In the genomic region with DNA sequence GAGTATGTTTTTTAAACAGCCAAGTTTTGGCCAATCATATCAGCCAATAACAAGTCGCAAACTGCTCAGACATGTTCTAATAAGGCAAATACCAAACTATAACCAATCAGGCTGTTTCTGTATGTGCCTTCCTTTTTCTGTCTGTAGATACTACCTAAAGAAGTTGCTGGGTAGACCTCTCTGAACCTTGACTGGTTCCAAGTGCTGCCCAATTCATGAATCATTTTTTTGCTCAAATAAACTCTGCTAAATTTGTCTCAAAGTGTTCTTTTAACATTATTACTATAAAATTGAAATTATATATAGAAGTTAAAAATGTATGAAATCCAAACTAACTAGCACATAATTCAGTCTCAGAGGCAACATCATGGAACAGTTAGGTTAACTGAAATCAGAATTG, we compare ENCODE assay signal across 24 cellular contexts. TPM values are rescaled to one million over a fixed set of nuclear protein-coding genes. Genes with fewer than 3 reads are reported as not detected.
DNase-seq lines count a peak whose midpoint lies in the region; ATAC-seq, FAIRE-seq and TF ChIP-seq lines count a peak whose summit lies in the region.
"Had no signal": no experiment of that assay in that cellular context is flagged by ENCODE, and none has a peak within 500 bp of the region (broad histone marks: within the 10 kb centered on the region; RNA-seq: fewer than 3 reads in every experiment).

No MANE protein-coding gene starts in this region.

- POLR2A ChIA-PET in HepG2 (lab: Yijun Ruan, JAX): no interaction called here

- H3K9ac ChIP-seq in HepG2 (ENCODE audit: insufficient read depth, low read depth, low read length): no peak overlapping the region
- H3K9ac ChIP-seq: BLaER1 had no signal

- intact Hi-C loops in HepG2 (cut with micrococcal nuclease; ENCODE audit: unreplicated experiment) (no loop called here), right lobe of liver (cut with DNase I) (loop anchor here in 1 of 2 donors (10.0 kb wide), 1 partner anchor 166 kb away; a partner anchor contains a TSS)

- no peaks in the 10 kb centered on the region for H3K36me3 ChIP-seq in HepG2 (replicated peaks in 1 of 2; ENCODE audit: control insufficient read depth in 1 of 2, insufficient read depth in 2 of 2, low read length in 2 of 2)
- no peaks in the 10 kb centered on the region for H3K36me3 ChIP-seq in right lobe of liver
- no peaks in the 10 kb centered on the region for H3K36me3 ChIP-seq in right atrium auricular region
- H3K36me3 ChIP-seq: BE2C, BLaER1 had no signal

- peaks cover 12% of the 10 kb centered on the region for H3K4me1 ChIP-seq in HepG2 (ENCODE audit: insufficient read depth, low read length)
- peaks cover 0 to 5% (median 0%) of the 10 kb centered on the region in 4 donors for H3K4me1 ChIP-seq in right lobe of liver
- peaks cover 0 to 6% of the 10 kb centered on the region in 2 donors for H3K4me1 ChIP-seq in right atrium auricular region
- H3K4me1 ChIP-seq: BE2C had no signal

- H3K4me3 ChIP-seq in HepG2 (replicated peaks in 1 of 3; ENCODE audit: insufficient read depth in 1 of 3, low read depth in 2 of 3, low read length in 3 of 3): no peak overlapping the region
- H3K4me3 ChIP-seq in right lobe of liver: no peak overlapping the region
- H3K4me3 ChIP-seq in right atrium auricular region: no peak overlapping the region
- H3K4me3 ChIP-seq: A549, BLaER1, GM12878 had no signal

- H3K79me2 ChIP-seq in HepG2 (ENCODE audit: insufficient read depth, low read length): peaks cover under 1% of the 10 kb centered on the region

- no TSS peak for BruUV-seq in HepG2 (replicated peaks; lab: Mats Ljungman, UMichigan)

- peak overlapping the region; percentile 46 for H2AFZ ChIP-seq in HepG2 (ENCODE audit: low read length)

- CTCF ChIA-PET in HepG2 (lab: Yijun Ruan, JAX; ENCODE audit: low intra/inter-chr PET ratio, low total read pairs): no interaction called here

- no peak overlapping the region for H3K4me2 ChIP-seq in HepG2 (ENCODE audit: low read depth, low read length)
- H3K4me2 ChIP-seq: A549, BLaER1 had no signal

- H3K27me3 ChIP-seq in HepG2 (ENCODE audit: control insufficient read depth in 1 of 2, insufficient read depth in 2 of 2, low read length in 2 of 2): no peaks in the 10 kb centered on the region; a peak in 1 of 5 replicates
- H3K27me3 ChIP-seq in right lobe of liver: no peaks in the 10 kb centered on the region
- H3K27me3 ChIP-seq in right atrium auricular region: no peaks in the 10 kb centered on the region
- H3K27me3 ChIP-seq: BE2C, BLaER1 had no signal

- no peak for TF ChIP-seq RAD21 in HepG2 (CRISPR knock-in tag; IDR thresholded peaks at IDR 0.05)

- FAIRE-seq in HepG2 (lab: Jason Lieb, UNC) (no peak), RCC 7860 (lab: Jason Lieb, UNC) (peak; percentile 63)
- FAIRE-seq: A549, GM12878, GM12892, GM18507 had no signal

- TF ChIP-seq EP300 in HepG2 (IDR thresholded peaks at IDR 0.05; ENCODE audit: low read depth in 2 of 2, low read length in 2 of 2) (no peak), HepG2 (CRISPR knock-in tag; IDR thresholded peaks at IDR 0.05; ENCODE audit: borderline replicate concordance) (no peak)

- TF ChIP-seq CTCF in HepG2 (CRISPR knock-in tag; IDR thresholded peaks at IDR 0.05) (no peak), right lobe of liver (IDR thresholded peaks at IDR 0.05) (no peak), right atrium auricular region (IDR thresholded peaks at IDR 0.05) (no peak)

- DNase-seq in HepG2 (ENCODE audit: low spot score) (no peak), right lobe of liver (no peak), RCC 7860 (ENCODE audit: low spot score) (no peak), right atrium auricular region (ENCODE audit: low spot score) (no peak), pons (ENCODE audit: low spot score) (no peak)
- DNase-seq: BE2C; C1 segment of cervical spinal cord; CD4-positive, alpha-beta memory T cell; CD4-positive, CD25-positive, alpha-beta regulatory T cell; CD8-positive, alpha-beta memory T cell; COR-L47; DMS 273 treated with DMSO at 0.1 percent for 48 hours; DMS153; DMS53; DMS79; DND-41; EL; GDM1 had no signal

- WGBS in HepG2 (ENCODE audit: low lambda C conversion rate): 62% methylated on average over 1 of the region's 1 CpG
- WGBS in right lobe of liver (ENCODE audit: insufficient coverage, low coverage, low lambda C conversion rate, missing lambda C conversion rate): 100% methylated on average over 1 of the region's 1 CpG

- ATAC-seq in HepG2: no peak
- ATAC-seq in right lobe of liver: no peak
- ATAC-seq: A549, GM12878 had no signal

- H3K9me3 ChIP-seq in HepG2 (ENCODE audit: low read length) (no peaks in the 10 kb centered on the region), right lobe of liver (no peaks in the 10 kb centered on the region), right atrium auricular region (no peaks in the 10 kb centered on the region)
- H3K9me3 ChIP-seq: A549, BE2C had no signal

- H3K27ac ChIP-seq in HepG2 (ENCODE audit: extremely low read length, insufficient read depth, low read length): no peak overlapping the region
- no peak overlapping the region for H3K27ac ChIP-seq in right lobe of liver
- no peak overlapping the region for H3K27ac ChIP-seq in right atrium auricular region
- H3K27ac ChIP-seq: 22Rv1, A549, BLaER1 had no signal

- no peaks in the 10 kb centered on the region for H4K20me1 ChIP-seq in HepG2 (ENCODE audit: insufficient read depth, low read length)
- H4K20me1 ChIP-seq: BLaER1 had no signal

- in situ Hi-C loops in HepG2 (cut with HindIII; ENCODE audit: extremely low pct_ligation_motif_present, low pct_unique_long_range_greater_than_20kb): no loop called here

- TF ChIP-seq POLR2A in HepG2 (IDR thresholded peaks at IDR 0.05; ENCODE audit: insufficient read depth in 1 of 2, low read depth in 2 of 2, low read length in 2 of 2) (no peak), right lobe of liver (IDR thresholded peaks at IDR 0.05) (no peak)

TF ChIP-seq in HepG2, 621 proteins besides CTCF, POLR2A, EP300 and RAD21 (continues in another document):
- TF ChIP-seq HOXA7 (CRISPR knock-in tag; IDR thresholded peaks at IDR 0.05): no peak
- TF ChIP-seq MYC (CRISPR knock-in tag; IDR thresholded peaks at IDR 0.05; ENCODE audit: borderline replicate concordance): no peak
- no peak for TF ChIP-seq HMG20B (CRISPR knock-in tag; conservative IDR thresholded peaks at IDR 0.05)
- TF ChIP-seq, protein P1, sequence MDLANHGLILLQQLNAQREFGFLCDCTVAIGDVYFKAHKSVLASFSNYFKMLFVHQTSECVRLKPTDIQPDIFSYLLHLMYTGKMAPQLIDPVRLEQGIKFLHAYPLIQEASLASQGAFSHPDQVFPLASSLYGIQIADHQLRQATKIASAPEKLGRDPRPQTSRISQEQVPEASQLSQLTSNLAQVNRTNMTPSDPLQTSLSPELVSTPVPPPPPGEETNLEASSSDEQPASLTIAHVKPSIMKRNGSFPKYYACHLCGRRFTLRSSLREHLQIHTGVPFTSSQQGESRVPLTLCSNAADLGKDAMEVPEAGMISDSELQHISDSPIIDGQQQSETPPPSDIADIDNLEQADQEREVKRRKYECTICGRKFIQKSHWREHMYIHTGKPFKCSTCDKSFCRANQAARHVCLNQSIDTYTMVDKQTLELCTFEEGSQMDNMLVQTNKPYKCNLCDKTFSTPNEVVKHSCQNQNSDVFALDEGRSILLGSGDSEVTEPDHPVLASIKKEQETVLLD (CRISPR knock-in tag; IDR thresholded peaks at IDR 0.05; ENCODE audit: low read depth): no peak
- TF ChIP-seq PLRG1 (conservative IDR thresholded peaks at IDR 0.05): no peak
- TF ChIP-seq GATAD1 (CRISPR knock-in tag; IDR thresholded peaks at IDR 0.05): no peak
- no peak for TF ChIP-seq GTF2F1 (IDR thresholded peaks at IDR 0.05; ENCODE audit: low read length)

RNA-seq across cellular contexts. Expression of a gene that starts 4.7 kb away (rescaled TPM):
- 63.0 and 67.1 TPM in 2 replicates for total RNA-seq in HepG2 (2016; rRNA removed; fragmentation: Illumina TruSeq; extraction: Trizol)
- 9.8 and 11.3 TPM in 2 replicates for total RNA-seq in HepG2 (2016; cell fraction: cytosol; rRNA removed; fragmentation: Illumina TruSeq; extraction: Trizol; ENCODE audit: low read depth)
- total RNA-seq in HepG2 (2016; cell fraction: insoluble cytoplasmic fraction; rRNA removed; fragmentation: Illumina TruSeq; extraction: Trizol): 65.1 and 67.5 TPM in 2 replicates
- 13.3 and 17.1 TPM in 2 replicates for total RNA-seq in HepG2 (2016; cell fraction: membrane; rRNA removed; fragmentation: Illumina TruSeq; extraction: Trizol)
- total RNA-seq in HepG2 (2016; cell fraction: nucleus; rRNA removed; fragmentation: Illumina TruSeq; extraction: Trizol): 163 and 169 TPM in 2 replicates
- polyA plus RNA-seq in HepG2 (2011; rRNA removed): 38.0 and 39.1 TPM in 2 replicates
- 12.5 and 17.8 TPM in 2 replicates for polyA plus RNA-seq in HepG2 (2011; cell fraction: cytosol; rRNA removed)
- 80.7 and 97.9 TPM in 2 replicates for polyA plus RNA-seq in HepG2 (2011; cell fraction: nucleus; rRNA removed)
- 25.2 and 35.3 TPM in 2 replicates for polyA plus RNA-seq in HepG2 (2012)
- 1.3 and 1.8 TPM in 2 replicates for polyA plus RNA-seq in HepG2 (2016; cell fraction: cytosol; fragmentation: Illumina TruSeq; extraction: Trizol; ENCODE audit: low read depth)
- polyA plus RNA-seq in HepG2 (2016; cell fraction: insoluble cytoplasmic fraction; fragmentation: Illumina TruSeq; extraction: Trizol; ENCODE audit: low read depth): 31.1 and 32.4 TPM in 2 replicates
- 3.7 TPM in 2 replicates for polyA plus RNA-seq in HepG2 (2016; cell fraction: membrane; fragmentation: Illumina TruSeq; extraction: Trizol; ENCODE audit: low read depth)
- polyA plus RNA-seq in HepG2 (2016; cell fraction: nucleus; fragmentation: Illumina TruSeq; extraction: Trizol; ENCODE audit: insufficient read depth, low read depth): 95.6 and 102 TPM in 2 replicates
- polyA minus RNA-seq in HepG2 (2011; rRNA and poly(A)+ RNA removed; ENCODE audit: low replicate concordance): 6.0 and 33.9 TPM in 2 replicates
- 24.3 and 27.9 TPM in 2 replicates for polyA minus RNA-seq in HepG2 (2011; cell fraction: cytosol; rRNA and poly(A)+ RNA removed)
- polyA minus RNA-seq in HepG2 (2011; cell fraction: nucleus; rRNA and poly(A)+ RNA removed): 383 and 385 TPM in 2 replicates
- total RNA-seq in right lobe of liver: 1 to 10 TPM; 4.7 to 8.9 (median 7.2) TPM
- total RNA-seq in right atrium auricular region: 1 to 10 TPM; 9.9 TPM
